ENCODE assay signal across 16 cellular contexts in the genomic region with DNA sequence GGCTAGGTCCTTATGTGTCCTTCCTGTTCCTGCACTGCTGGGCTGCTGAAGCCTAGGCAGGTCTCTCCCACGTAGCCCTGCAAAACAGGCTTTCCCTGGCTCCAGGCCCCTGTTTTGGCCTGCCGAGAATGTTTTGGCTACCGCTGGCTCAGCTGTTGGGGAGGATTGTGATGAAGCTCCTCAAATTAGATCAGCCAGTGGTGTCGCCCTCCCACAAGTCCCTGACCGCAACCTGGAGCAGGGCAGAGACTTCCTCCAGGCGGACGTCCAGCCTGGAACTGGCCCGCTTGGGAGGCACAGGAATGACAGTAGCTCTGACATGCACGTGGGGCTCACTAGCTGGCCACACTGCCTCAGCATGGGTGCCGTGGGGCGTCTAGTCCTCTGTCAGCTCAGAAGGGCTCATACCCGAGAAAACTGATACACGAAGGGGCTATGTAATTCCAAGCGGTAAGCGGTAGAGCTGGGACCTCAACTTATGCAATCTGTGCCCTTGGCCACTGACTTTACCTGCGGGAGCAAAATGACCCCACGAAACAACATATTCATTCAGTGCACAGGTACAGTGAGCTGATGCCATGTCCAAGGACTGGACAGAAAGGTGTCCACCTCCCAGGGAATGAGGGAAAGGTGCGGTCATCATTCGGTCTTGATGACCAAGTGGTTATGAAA. TPM values are rescaled to one million over a fixed set of nuclear protein-coding genes. Genes with fewer than 3 reads are reported as not detected.
DNase-seq lines count a peak whose midpoint lies in the region; ATAC-seq and TF ChIP-seq lines count a peak whose summit lies in the region.
"Had no signal": no experiment of that assay in that cellular context is flagged by ENCODE, and none has a peak within 500 bp of the region (broad histone marks: within the 10 kb centered on the region; RNA-seq: fewer than 3 reads in every experiment).

No MANE protein-coding gene starts in this region.

- TF ChIP-seq POLR2A in testis (IDR thresholded peaks at IDR 0.05) (no peak), GM18505 (IDR thresholded peaks at IDR 0.05; ENCODE audit: borderline replicate concordance, extremely low read depth, insufficient read depth, insufficient read length) (no peak)

- H3K9me3 ChIP-seq in Panc1 (ENCODE audit: control insufficient read depth, insufficient read depth, low read depth, low read length) (no peaks in the 10 kb centered on the region), testis (no peaks in the 10 kb centered on the region)

- TF ChIP-seq CTCF in Panc1 (IDR thresholded peaks at IDR 0.05): no peak
- TF ChIP-seq CTCF in testis (IDR thresholded peaks at IDR 0.05): no peak

- H3K4me3 ChIP-seq in Panc1 (ENCODE audit: low read depth in 2 of 2, low read length in 2 of 2) (no peak overlapping the region), testis (no peak overlapping the region)
- H3K4me3 ChIP-seq: smooth muscle cell had no signal

- no TSS peak for BruUV-seq in Panc1 (replicated peaks; lab: Mats Ljungman, UMichigan)

- DNase-seq in Panc1 (ENCODE audit: low read depth, low spot score): no peak
- peak; percentile 81 for DNase-seq in Right ventricle myocardium inferior (ENCODE audit: missing footprints)
- peak; percentile 90 for DNase-seq in myocyte (ENCODE audit: low read depth)
- peak; percentile 63 for DNase-seq in testis
- no peak for DNase-seq in NCI-H2171 treated with DMSO at 0.1 percent for 48 hours (lab: John Stamatoyannopoulos, UW)
- DNase-seq: dermis blood vessel endothelial cell; foreskin keratinocyte; KBM-7; naive thymus-derived CD8-positive, alpha-beta T cell; NCI-H1930; NCI-H774; T-helper 9 cell had no signal

- POLR2A ChIA-PET in Panc1 (lab: Charles Lee): no interaction called here

- H3K27me3 ChIP-seq in Panc1 (ENCODE audit: control insufficient read depth, insufficient read depth, low read length) (no peaks in the 10 kb centered on the region), testis (no peaks in the 10 kb centered on the region)

- ATAC-seq in Panc1 (no peak), Right ventricle myocardium inferior (peak; percentile 53), HG03439 (IDR thresholded peaks at IDR 0.05; ENCODE audit: unreplicated experiment) (no peak), HG03108 (IDR thresholded peaks at IDR 0.05; ENCODE audit: unreplicated experiment) (no peak), GM18505 (IDR thresholded peaks at IDR 0.05; ENCODE audit: unreplicated experiment) (no peak)
- ATAC-seq: foreskin keratinocyte; naive thymus-derived CD8-positive, alpha-beta T cell had no signal

- intact Hi-C loops in Panc1 (cut with micrococcal nuclease; ENCODE audit: unreplicated experiment) (no loop called here), Right ventricle myocardium inferior (cut with DNase I) (no loop called here), testis (cut with DNase I; ENCODE audit: low total_unique reads) (no loop called here)

- 57 to 66% methylated on average over 4 to 18 of the region's 19 CpGs for WGBS in testis, 2 donors

- CTCF ChIA-PET in Panc1 (lab: Charles Lee): interaction anchor here (0.5 to 0.6 kb wide), 2 partner anchors 40 to 293 kb away, joined by 3 read pairs; no protein-coding TSS in a partner anchor

- H3K4me1 ChIP-seq in Panc1 (ENCODE audit: control insufficient read depth, insufficient read depth, low read length) (peaks cover 82% of the 10 kb centered on the region), testis (peaks cover 28% of the 10 kb centered on the region)

- in situ Hi-C loops in Panc1 (cut with HindIII; ENCODE audit: low pct_unique_long_range_greater_than_20kb, low sequenced_read_pairs): no loop called here

- H3K27ac ChIP-seq in Panc1 (ENCODE audit: low read length) (peak overlapping the region; percentile 96), testis (no peak overlapping the region)
- H3K27ac ChIP-seq: foreskin keratinocyte had no signal

- H3K36me3 ChIP-seq in Panc1 (ENCODE audit: control insufficient read depth, insufficient read depth, low read length) (no peaks in the 10 kb centered on the region), testis (ENCODE audit: low read depth, missing control alignments) (no peaks in the 10 kb centered on the region)

RNA-seq across cellular contexts. Expression of gene DHRS3, which starts 26.6 kb away (rescaled TPM):
- 113 TPM for total RNA-seq in Panc1 (2021; ENCODE audit: unreplicated experiment)
- polyA plus RNA-seq in Panc1 (2012; ENCODE audit: insufficient read length): 143 TPM
- total RNA-seq in Right ventricle myocardium inferior: 81.0 TPM
- 0.21 TPM in 1 of 2 replicates, not detected in the other for total RNA-seq in myocyte
- polyA plus RNA-seq in myocyte (2012): 1.0 TPM
- total RNA-seq in testis: 10 to 100 TPM; 27.1 to 30.2 TPM
- 38.7 TPM for polyA plus RNA-seq in testis (ENCODE audit: insufficient read depth, low read depth, low replicate concordance)

RNA-seq across cellular contexts. Expression of gene AADACL4, which starts 52.5 kb away (rescaled TPM):
- not detected for total RNA-seq in Panc1 (2021; ENCODE audit: unreplicated experiment)
- polyA plus RNA-seq in Panc1 (2012; ENCODE audit: insufficient read length): not detected
- total RNA-seq in Right ventricle myocardium inferior: not detected
- total RNA-seq in myocyte: not detected in 2 replicates
- not detected for polyA plus RNA-seq in myocyte (2012)
- total RNA-seq in testis: not detected
- polyA plus RNA-seq in testis (ENCODE audit: insufficient read depth, low read depth, low replicate concordance): 0.66 TPM
- total RNA-seq: dermis blood vessel endothelial cell; foreskin keratinocyte; naive thymus-derived CD8-positive, alpha-beta T cell; smooth muscle cell had no signal
- polyA plus RNA-seq: foreskin keratinocyte; naive thymus-derived CD8-positive, alpha-beta T cell; smooth muscle cell had no signal

Comparison
In these comparisons a context has a peak if more than half of its experiments do, and no peak if none do; other contexts are left out.
1. DNase-seq: peak in Right ventricle myocardium inferior (single experiment), myocyte (single experiment) and testis (single experiment); none in Panc1 (single experiment) and NCI-H2171 treated with DMSO at 0.1 percent for 48 hours (single experiment).
2. RNA of gene DHRS3, which starts 26.6 kb away (total RNA-seq): 113 TPM in Panc1 (single experiment), 81.0 TPM in Right ventricle myocardium inferior (single experiment) and 27.1 to 30.2 TPM in testis; 0.21 TPM in myocyte; every median in the first group is over 10 times any median in the second.